22 cellular contexts compared by ENCODE assay signal in the genomic region with DNA sequence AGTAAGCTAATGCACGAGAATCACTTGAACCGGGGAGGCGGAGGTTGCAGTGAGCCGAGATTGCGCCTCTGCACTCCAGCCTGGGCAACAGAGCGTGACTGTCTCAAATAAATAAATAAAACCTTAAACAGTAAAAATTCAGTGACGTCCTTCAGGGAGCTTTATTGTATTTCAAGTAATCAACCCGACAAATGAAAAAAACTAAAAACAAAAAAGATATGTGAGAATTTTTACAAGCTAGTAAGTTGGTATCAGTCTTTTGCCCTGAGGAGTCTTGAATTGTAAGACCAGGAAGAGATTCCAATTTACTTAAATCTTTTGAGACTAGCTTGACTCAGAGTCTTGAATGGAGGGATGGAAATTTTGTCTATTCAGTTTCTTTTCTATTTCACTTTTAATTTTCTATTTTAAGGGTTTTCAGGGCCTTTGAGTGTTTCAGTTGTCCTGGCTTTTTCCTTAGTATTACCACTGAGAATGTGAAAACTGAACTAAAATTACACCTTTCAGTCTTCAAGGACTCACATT.
"Had no signal": no experiment of that assay in that cellular context is flagged by ENCODE, and none has a peak within 500 bp of the region (broad histone marks: within the 10 kb centered on the region; RNA-seq: fewer than 3 reads in every experiment).

No MANE protein-coding gene starts in this region.

- H3K4me3 Mint-ChIP-seq: activated CD4-positive, alpha-beta memory T cell treated with anti-CD3 and anti-CD28 coated beads, Interleukin-2, amount 10 ng/mL, durations not matched to agents 7 days and 5 days; activated CD4-positive, alpha-beta T cell treated with anti-CD3 and anti-CD28 coated beads, Interleukin-2, amount 10 ng/mL, durations not matched to agents 24 days and 14 days; activated T-helper 17 cell treated with anti-CD3 and anti-CD28 coated beads, Interleukin-2, amount 50 U/mL, for 72 hours; effector memory CD8-positive, alpha-beta T cell; natural killer cell treated with Interleukin-12 subunit alpha and Interleukin-12 subunit beta and Interleukin-15 and Interleukin-18, amount 100 ng/mL, for 72 hours; T-helper 1 cell treated with Interleukin-12 subunit alpha and Interleukin-12 subunit beta and Interleukin-4 antibody, amounts not matched to agents 30 μg/mL and 1 μg/mL, for 36 hours had no signal

- DNase-seq: activated CD4-positive, alpha-beta memory T cell treated with anti-CD3 and anti-CD28 coated beads, Interleukin-2, amount 10 ng/mL, durations not matched to agents 7 days and 5 days; activated CD4-positive, alpha-beta T cell treated with anti-CD3 and anti-CD28 coated beads, Interleukin-2, amount 10 ng/mL, durations not matched to agents 24 days and 14 days; colonic mucosa; dorsolateral prefrontal cortex; effector memory CD8-positive, alpha-beta T cell; gastrocnemius medialis; hippocampal formation; left ventricle myocardium superior; ovary; spleen; stimulated activated CD4-positive, alpha-beta T cell treated with anti-CD3 and anti-CD28 coated beads, Interleukin-4, amount 100 ng/mL, for 1 hour; stimulated activated naive CD4-positive, alpha-beta T cell treated with Interleukin-2 at 50 U/mL for 16 hours; substantia nigra had no signal

- H3K27me3 ChIP-seq: colonic mucosa, dorsolateral prefrontal cortex, esophagus muscularis mucosa, gastrocnemius medialis, ovary, right atrium auricular region, spleen, tibial nerve had no signal

- H3K4me1 ChIP-seq: colonic mucosa, esophagus muscularis mucosa, gastrocnemius medialis, prostate gland, right atrium auricular region, spleen, tibial nerve had no signal

- ATAC-seq: effector memory CD8-positive, alpha-beta T cell; gastrocnemius medialis; left ventricle myocardium superior; natural killer cell treated with Interleukin-12 subunit alpha and Interleukin-12 subunit beta and Interleukin-15 and Interleukin-18, amount 100 ng/mL, for 72 hours had no signal

- H3K27ac ChIP-seq: colonic mucosa, dorsolateral prefrontal cortex, esophagus muscularis mucosa, gastrocnemius medialis, ovary, prostate gland, right atrium auricular region, spleen, tibial nerve had no signal

- H3K27ac Mint-ChIP-seq: activated CD4-positive, alpha-beta memory T cell treated with anti-CD3 and anti-CD28 coated beads, Interleukin-2, amount 10 ng/mL, durations not matched to agents 7 days and 5 days; activated naive CD4-positive, alpha-beta T cell treated with anti-CD3 and anti-CD28 coated beads, Interleukin-2, amount 50 U/mL, for 72 hours; activated T-helper 17 cell treated with anti-CD3 and anti-CD28 coated beads, Interleukin-2, amount 50 U/mL, for 72 hours; effector memory CD8-positive, alpha-beta T cell; T-helper 1 cell treated with Interleukin-12 subunit alpha and Interleukin-12 subunit beta and Interleukin-4 antibody, amounts not matched to agents 30 μg/mL and 1 μg/mL, for 36 hours had no signal

- H3K27me3 Mint-ChIP-seq: activated CD4-positive, alpha-beta memory T cell treated with anti-CD3 and anti-CD28 coated beads, Interleukin-2, amount 10 ng/mL, durations not matched to agents 7 days and 5 days; activated CD4-positive, alpha-beta T cell treated with anti-CD3 and anti-CD28 coated beads, Interleukin-2, amount 10 ng/mL, durations not matched to agents 24 days and 14 days; activated T-helper 17 cell treated with anti-CD3 and anti-CD28 coated beads, Interleukin-2, amount 50 U/mL, for 72 hours; effector memory CD8-positive, alpha-beta T cell; natural killer cell treated with Interleukin-12 subunit alpha and Interleukin-12 subunit beta and Interleukin-15 and Interleukin-18, amount 100 ng/mL, for 72 hours had no signal

- H3K9me3 Mint-ChIP-seq: activated CD4-positive, alpha-beta T cell treated with anti-CD3 and anti-CD28 coated beads, Interleukin-2, amount 10 ng/mL, durations not matched to agents 24 days and 14 days; activated naive CD4-positive, alpha-beta T cell treated with anti-CD3 and anti-CD28 coated beads, Interleukin-2, amount 50 U/mL, for 72 hours; activated T-helper 17 cell treated with anti-CD3 and anti-CD28 coated beads, Interleukin-2, amount 50 U/mL, for 72 hours; effector memory CD8-positive, alpha-beta T cell; natural killer cell treated with Interleukin-12 subunit alpha and Interleukin-12 subunit beta and Interleukin-15 and Interleukin-18, amount 100 ng/mL, for 72 hours; T-helper 1 cell treated with Interleukin-12 subunit alpha and Interleukin-12 subunit beta and Interleukin-4 antibody, amounts not matched to agents 30 μg/mL and 1 μg/mL, for 36 hours had no signal

- H3K36me3 ChIP-seq: colonic mucosa, gastrocnemius medialis, ovary, prostate gland had no signal

- H3K9me3 ChIP-seq: colonic mucosa, esophagus muscularis mucosa, gastrocnemius medialis, ovary, prostate gland, right atrium auricular region, spleen, tibial nerve had no signal

- FAIRE-seq: bronchial epithelial cell had no signal

- H3K4me3 ChIP-seq: colonic mucosa, dorsolateral prefrontal cortex, esophagus muscularis mucosa, gastrocnemius medialis, ovary, prostate gland, right atrium auricular region, spleen, tibial nerve had no signal

- H3K4me1 Mint-ChIP-seq: activated T-helper 17 cell treated with anti-CD3 and anti-CD28 coated beads, Interleukin-2, amount 50 U/mL, for 72 hours had no signal
